Comparison of ENCODE assay signal across 8 cellular contexts in genomic region chr10:17617031-17617911, GRCh38. TPM values are rescaled to one million over a fixed set of nuclear protein-coding genes. Genes with fewer than 3 reads are reported as not detected.
DNase-seq lines count a peak whose midpoint lies in the region; ATAC-seq and TF ChIP-seq lines count a peak whose summit lies in the region.

Gene HACD1, minus strand, starts transcription at chr10:17617374. Its CDS starts 35 bp downstream, at chr10:17617339.

- no peaks in the 10 kb centered on the region for H3K9me3 ChIP-seq in HUES64 (ENCODE audit: insufficient read depth, low read depth, low read length)
- H3K9me3 ChIP-seq in SK-N-SH: no peaks in the 10 kb centered on the region
- no peaks in the 10 kb centered on the region for H3K9me3 ChIP-seq in adipocyte (ENCODE audit: control insufficient read depth, low read length)
- H3K9me3 ChIP-seq in parathyroid adenoma (ENCODE audit: control insufficient read depth, low read length): no peaks in the 10 kb centered on the region

- H3K9ac ChIP-seq in HUES64 (ENCODE audit: low read depth, low read length) (peak within 1 kb of the TSS; percentile 91), SK-N-SH (peak within 1 kb of the TSS; percentile 73), adipocyte (ENCODE audit: low read length) (peak within 1 kb of the TSS; percentile 86), parathyroid adenoma (no peak within 1 kb of the TSS)

- H3K4me2 ChIP-seq in SK-N-SH: peak within 1 kb of the TSS; percentile 83
- peak within 1 kb of the TSS; percentile 77 for H3K4me2 ChIP-seq in parathyroid adenoma (ENCODE audit: low read length)

- POLR2A ChIA-PET in SK-N-SH (lab: Yijun Ruan, JAX): interaction anchor here (3.0 kb wide), 1 partner anchor 27 kb away, joined by 32 read pairs; the partner anchor contains the start of gene STAM

- H3K27ac ChIP-seq in HUES64 (ENCODE audit: low read depth, low read length) (peak within 1 kb of the TSS; percentile 94), SK-N-SH (ENCODE audit: low read depth in 2 of 2, low read length in 1 of 2) (peak within 1 kb of the TSS; percentile 60 to 72), parathyroid adenoma (peak within 1 kb of the TSS; percentile 89), urinary bladder (ENCODE audit: low read depth) (no peak within 1 kb of the TSS)

- H3K4me3 ChIP-seq in HUES64 (ENCODE audit: low read length) (peak within 1 kb of the TSS; percentile 95), SK-N-SH (ENCODE audit: low read depth in 2 of 2, low read length in 1 of 2) (peak within 1 kb of the TSS; percentile 66 to 84), adipocyte (ENCODE audit: low read length) (peak within 1 kb of the TSS; percentile 90), parathyroid adenoma (ENCODE audit: low read depth, low read length) (peak within 1 kb of the TSS; percentile 43), urinary bladder (ENCODE audit: low read depth, low read length) (peak within 1 kb of the TSS; percentile 83)

- no peaks in the 10 kb centered on the region for H3K4me1 ChIP-seq in HUES64 (ENCODE audit: insufficient read depth, low read length)
- no peaks in the 10 kb centered on the region for H3K4me1 ChIP-seq in SK-N-SH (ENCODE audit: control insufficient read depth in 1 of 2, insufficient read depth in 2 of 2, low read depth in 1 of 2, low read length in 1 of 2)
- peaks cover 3% of the 10 kb centered on the region for H3K4me1 ChIP-seq in adipocyte (ENCODE audit: control insufficient read depth, insufficient read depth, low read length)
- peaks cover 3% of the 10 kb centered on the region for H3K4me1 ChIP-seq in parathyroid adenoma
- H3K4me1 ChIP-seq in urinary bladder (ENCODE audit: insufficient read depth): no peaks in the 10 kb centered on the region

- H3K79me2 ChIP-seq in SK-N-SH (ENCODE audit: insufficient read depth) (peaks cover 35% of the 10 kb centered on the region), parathyroid adenoma (no peaks in the 10 kb centered on the region)

- peak; percentile 56 for ATAC-seq in GM21447 (IDR thresholded peaks at IDR 0.05; ENCODE audit: unreplicated experiment)
- ATAC-seq in Right ventricle myocardium superior (ENCODE audit: poor library complexity): peak; percentile 90

- no peaks in the 10 kb centered on the region for H3K9me2 ChIP-seq in SK-N-SH

- CTCF ChIA-PET in SK-N-SH (lab: Yijun Ruan, JAX): interaction anchor here (0.6 to 1.9 kb wide), 7 partner anchors 9 to 621 kb away, joined by 3 to 10 read pairs (median 3); no protein-coding TSS in a partner anchor

- peaks cover 6% of the 10 kb centered on the region for H3K36me3 ChIP-seq in HUES64 (ENCODE audit: insufficient read depth, low read length)
- no peaks in the 10 kb centered on the region for H3K36me3 ChIP-seq in SK-N-SH (replicated peaks in 1 of 2; ENCODE audit: control insufficient read depth in 1 of 2, insufficient read depth in 2 of 2, low read length in 1 of 2)
- no peaks in the 10 kb centered on the region for H3K36me3 ChIP-seq in adipocyte (ENCODE audit: control insufficient read depth, insufficient read depth, low read length, severe bottlenecking)
- no peaks in the 10 kb centered on the region for H3K36me3 ChIP-seq in parathyroid adenoma (ENCODE audit: control insufficient read depth, insufficient read depth, low read length)
- no peaks in the 10 kb centered on the region for H3K36me3 ChIP-seq in urinary bladder (ENCODE audit: insufficient read depth)

- intact Hi-C loops in Right ventricle myocardium superior (cut with DNase I): no loop called here

- peak; percentile 25; the same call in 1 of the 2 replicates for TF ChIP-seq RAD21 in SK-N-SH (IDR thresholded peaks at IDR 0.05; ENCODE audit: low read length)

- DNase-seq in EH (ENCODE audit: low read depth): peak; percentile 82
- DNase-seq in SK-N-SH: peak; percentile 98
- DNase-seq in adipocyte (ENCODE audit: low read depth): peak; percentile 83
- DNase-seq in Right ventricle myocardium superior: peak; percentile 80

- peaks cover 4% of the 10 kb centered on the region for H3F3A ChIP-seq in SK-N-SH (replicated peaks; ENCODE audit: insufficient read depth)

- H3K27me3 ChIP-seq in HUES64 (ENCODE audit: insufficient read depth, low read length) (peaks cover 5% of the 10 kb centered on the region; the same call in 1 of the 2 replicates), SK-N-SH (ENCODE audit: insufficient read depth) (no peaks in the 10 kb centered on the region), adipocyte (replicated peaks; ENCODE audit: control insufficient read depth, insufficient read depth, low read length) (no peaks in the 10 kb centered on the region), parathyroid adenoma (ENCODE audit: control insufficient read depth, insufficient read depth, low read length) (no peaks in the 10 kb centered on the region)

- TF ChIP-seq EP300 in SK-N-SH (IDR thresholded peaks at IDR 0.05; ENCODE audit: borderline replicate concordance in 1 of 2, low read depth in 1 of 2, low read length in 1 of 2): no peak

- TF ChIP-seq CTCF in SK-N-SH (IDR thresholded peaks at IDR 0.05): peak; percentile 35
- peak; percentile 9 for TF ChIP-seq CTCF in parathyroid adenoma (IDR thresholded peaks at IDR 0.05)

- H2AFZ ChIP-seq in SK-N-SH (ENCODE audit: low read depth): peak within 1 kb of the TSS; percentile 95
- peak within 1 kb of the TSS; percentile 80 for H2AFZ ChIP-seq in parathyroid adenoma

- whole genome bisulfite sequencing in HUES64: under 1% methylated on average over 92 of the region's 92 CpGs
- 0% methylated on average over 6 of the region's 92 CpGs for WGBS in SK-N-SH (ENCODE audit: low lambda C conversion rate)
- under 1% methylated on average over 92 of the region's 92 CpGs for WGBS in urinary bladder

- H4K20me1 ChIP-seq in SK-N-SH (ENCODE audit: insufficient read depth): no peaks in the 10 kb centered on the region

TF ChIP-seq in SK-N-SH, 30 proteins besides CTCF, POLR2A, EP300 and RAD21 (continues in another document):
- TF ChIP-seq MXI1 (IDR thresholded peaks at IDR 0.05; ENCODE audit: low read depth, low read length) (peak; percentile 65; the same call in 1 of the 2 replicates), NRF1 (IDR thresholded peaks at IDR 0.05; ENCODE audit: low read depth, low read length) (0 out of 2 replicates have a peak, but pooled peaks have one; percentile 15), IRF3 (IDR thresholded peaks at IDR 0.05; ENCODE audit: low read depth, low read length) (no peak), TEAD4 (IDR thresholded peaks at IDR 0.05; ENCODE audit: borderline replicate concordance, insufficient read depth) (no peak), REST (IDR thresholded peaks at IDR 0.05; ENCODE audit: low read depth, low read length) (no peak), RFX5 (IDR thresholded peaks at IDR 0.05; ENCODE audit: low read length) (no peak), POLR2AphosphoS5 (IDR thresholded peaks at IDR 0.05; ENCODE audit: low read depth, low read length) (0 out of 2 replicates have a peak, but pooled peaks have one; percentile 20), RCOR1 (IDR thresholded peaks at IDR 0.05; ENCODE audit: low read length) (no peak), CHD2 (IDR thresholded peaks at IDR 0.05; ENCODE audit: low read length, partially characterized antibody) (peak; percentile 24), SMC3 (IDR thresholded peaks at IDR 0.05; ENCODE audit: low read depth, low read length) (0 out of 2 replicates have a peak, but pooled peaks have one; percentile 24), ELF1 (IDR thresholded peaks at IDR 0.05) (no peak), TCF12 (IDR thresholded peaks at IDR 0.05) (no peak), TAF1 (IDR thresholded peaks at IDR 0.05; ENCODE audit: borderline replicate concordance, low read depth, low read length) (peak; percentile 30; the same call in 1 of the 2 replicates), FOXJ3 (CRISPR knock-in tag; IDR thresholded peaks at IDR 0.05) (no peak)

RNA-seq across cellular contexts. Expression of gene HACD1, which starts in this region (rescaled TPM):
- polyA plus RNA-seq in HUES64 (2013, experiment 1 of 2): 22.0 TPM
- polyA plus RNA-seq in HUES64 (2013, experiment 2 of 2): 19.8 TPM
- polyA plus RNA-seq in SK-N-SH (2012; rRNA removed): 23.9 and 31.7 TPM in 2 replicates
- 31.7 and 47.3 TPM in 2 replicates for polyA plus RNA-seq in SK-N-SH (2012; cell fraction: cytosol; rRNA removed)
- 21.4 and 30.2 TPM in 2 replicates for polyA plus RNA-seq in SK-N-SH (2012; cell fraction: nucleus; rRNA removed)
- 139 TPM for total RNA-seq in Right ventricle myocardium superior
- 37.7 TPM for total RNA-seq in urinary bladder
- polyA plus RNA-seq in urinary bladder: 29.0 TPM

Comparison
In these comparisons a context has a peak if more than half of its experiments do, and no peak if none do; other contexts are left out.
1. H3K4me3 ChIP-seq: peak in every context shown above with its lines; median percentile 95 in HUES64; 90 in adipocyte; 83 in urinary bladder; 75 in SK-N-SH; 43 in parathyroid adenoma.